In genomic region chr3:10248184-10248983, GRCh38 we compare ENCODE assay signal across 1 cellular context.
TF ChIP-seq lines count a peak whose summit lies in the region.

TATDN2 (plus strand) TSS chr3:10248459; CDS start chr3:10249201, 742 bp downstream.

TF ChIP-seq in HCT116, 20 proteins besides CTCF, POLR2A, EP300 and RAD21 (continued from another document):
- TF ChIP-seq ZNF274 (IDR thresholded peaks at IDR 0.05; ENCODE audit: low read depth, low read length): no peak
